ENCODE assay signal across 10 cellular contexts in genomic region chr3:99128740-99129505, GRCh38.
DNase-seq lines count a peak whose midpoint lies in the region; TF ChIP-seq lines count a peak whose summit lies in the region.
"Had no signal": no experiment of that assay in that cellular context is flagged by ENCODE, and none has a peak within 500 bp of the region (broad histone marks: within the 10 kb centered on the region; RNA-seq: fewer than 3 reads in every experiment).

No MANE protein-coding gene starts in this region.

- DNase-seq in EH (ENCODE audit: low read depth) (peak; percentile 100), SK-MEL-5 (ENCODE audit: low read depth, low spot score) (peak; percentile 17), fibroblast of pulmonary artery (ENCODE audit: low read depth) (peak; percentile 95), pons (ENCODE audit: low spot score) (peak; percentile 29), NCI-H82 (lab: John Stamatoyannopoulos, UW) (no peak), stomach (no peak), cerebellum (ENCODE audit: low spot score) (no peak), sigmoid colon (no peak)
- DNase-seq: activated CD4-positive, alpha-beta T cell treated with anti-CD3 and anti-CD28 coated beads for 36 hours; activated naive CD8-positive, alpha-beta T cell treated with anti-CD3 and anti-CD28 coated beads, Interleukin-2, amount 10 ng/mL, durations not matched to agents 7 days and 5 days had no signal

- 49 to 63% (median 56%) methylated on average over 4 of the region's 4 CpGs for WGBS in stomach, 5 donors
- WGBS in sigmoid colon, 2 donors: 62 to 63% methylated on average over 4 of the region's 4 CpGs

- in situ Hi-C loops in SK-MEL-5 (cut with HindIII; ENCODE audit: low pct_unique_long_range_greater_than_20kb, low sequenced_read_pairs): no loop called here

- no peaks in the 10 kb centered on the region for H3K4me1 ChIP-seq in stomach
- H3K4me1 ChIP-seq in sigmoid colon: peaks cover 0 to 19% (median 0%) of the 10 kb centered on the region in 4 donors

- TF ChIP-seq POLR2A in stomach (IDR thresholded peaks at IDR 0.05) (no peak), sigmoid colon (IDR thresholded peaks at IDR 0.05) (no peak)

- H3K36me3 ChIP-seq in stomach (no peaks in the 10 kb centered on the region), sigmoid colon (no peaks in the 10 kb centered on the region)

- H3K9me3 ChIP-seq in stomach (no peaks in the 10 kb centered on the region), sigmoid colon (no peaks in the 10 kb centered on the region)

- TF ChIP-seq EP300 in stomach (IDR thresholded peaks at IDR 0.05) (no peak), sigmoid colon (IDR thresholded peaks at IDR 0.05) (no peak)

- H3K27me3 ChIP-seq in stomach (no peaks in the 10 kb centered on the region), sigmoid colon (no peaks in the 10 kb centered on the region)

- TF ChIP-seq CTCF in fibroblast of pulmonary artery (IDR thresholded peaks at IDR 0.05; ENCODE audit: low read length, missing control alignments) (no peak), stomach (IDR thresholded peaks at IDR 0.05) (no peak), sigmoid colon (IDR thresholded peaks at IDR 0.05) (no peak)

- H3K4me3 ChIP-seq in fibroblast of pulmonary artery (replicated peaks; ENCODE audit: low read depth, low read length) (no peak overlapping the region), stomach (no peak overlapping the region), sigmoid colon (no peak overlapping the region)

- intact Hi-C loops in stomach (cut with DNase I; ENCODE audit: low total_unique reads): no loop called here
- intact Hi-C loops in sigmoid colon (cut with DNase I): no loop called here

- H3K27ac ChIP-seq in stomach (no peak overlapping the region), sigmoid colon (peak overlapping the region in 1 of 4 donors; percentile 16)

Comparison
In these comparisons a context has a peak if more than half of its experiments do, and no peak if none do; other contexts are left out.
1. DNase-seq: peak in EH (single experiment), SK-MEL-5 (single experiment), fibroblast of pulmonary artery (single experiment) and pons (single experiment); none in NCI-H82 (single experiment), stomach (single experiment), cerebellum (single experiment) and sigmoid colon (single experiment).